ENCODE assay signal across 8 cellular contexts in genomic region chr5:68661237-68661636, GRCh38.
DNase-seq lines count a peak whose midpoint lies in the region; ATAC-seq and TF ChIP-seq lines count a peak whose summit lies in the region.

No MANE protein-coding gene starts in this region.

- ATAC-seq in heart left ventricle, result peak in 1 of 4 donors; percentile 20
- peak; percentile 58 for ATAC-seq in HG03103 (IDR thresholded peaks at IDR 0.05; ENCODE audit: low read depth, unreplicated experiment)
- peak; percentile 80 for ATAC-seq in mucosa of descending colon
- no peak for ATAC-seq in GM18873 (IDR thresholded peaks at IDR 0.05; ENCODE audit: low FRiP score, unreplicated experiment)

- no peak for DNase-seq in heart left ventricle
- no peak for DNase-seq in cardiac septum (ENCODE audit: low spot score)
- DNase-seq in astrocyte of the spinal cord (ENCODE audit: low read depth, low spot score), result no peak
- DNase-seq in mucosa of descending colon, result peak in 2 of 3 donors; percentile 58 to 60
- no peak for DNase-seq in ovary
- no peak for DNase-seq in NOMO-1 (lab: John Stamatoyannopoulos, UW; ENCODE audit: unreplicated experiment in 2 of 2)

- TF ChIP-seq EP300 in ovary (IDR thresholded peaks at IDR 0.05), result no peak

- intact Hi-C loops in heart left ventricle (cut with DNase I) (no loop called here), cardiac septum (cut with DNase I) (loop anchor here (5.0 kb wide), 1 partner anchor 374 kb away; no protein-coding TSS in a partner anchor), mucosa of descending colon (cut with DNase I, micrococcal nuclease) (no loop called here), ovary (cut with DNase I) (loop anchor here in 1 of 4 donors (5.0 kb wide), 1 partner anchor 1479 kb away; no protein-coding TSS in a partner anchor)

- H3K9me3 ChIP-seq in heart left ventricle (no peaks in the 10 kb centered on the region), mucosa of descending colon (no peaks in the 10 kb centered on the region), ovary (no peaks in the 10 kb centered on the region)

- WGBS in heart left ventricle, 4 donors, result 82 to 86% (median 84%) methylated on average over 2 of the region's 2 CpGs
- 86 to 95% (median 92%) methylated on average over 2 of the region's 2 CpGs for WGBS in ovary, 3 donors

- H3K36me3 ChIP-seq in heart left ventricle (no peaks in the 10 kb centered on the region), mucosa of descending colon (ENCODE audit: low read depth) (no peaks in the 10 kb centered on the region), ovary (no peaks in the 10 kb centered on the region)

- H3K27ac ChIP-seq in heart left ventricle (no peak overlapping the region), ovary (no peak overlapping the region)

- TF ChIP-seq CTCF in heart left ventricle (IDR thresholded peaks at IDR 0.05), result peak in 9 of 12 donors; percentile 7 to 43 (median 28)
- TF ChIP-seq CTCF in astrocyte of the spinal cord (IDR thresholded peaks at IDR 0.05; ENCODE audit: low read depth, low read length), result peak; percentile 41
- TF ChIP-seq CTCF in mucosa of descending colon (IDR thresholded peaks at IDR 0.05), result no peak
- no peak for TF ChIP-seq CTCF in ovary (IDR thresholded peaks at IDR 0.05)

- H3K4me1 ChIP-seq in heart left ventricle (no peaks in the 10 kb centered on the region), mucosa of descending colon (ENCODE audit: low read depth) (no peaks in the 10 kb centered on the region), ovary (ENCODE audit: insufficient read depth) (no peaks in the 10 kb centered on the region)

- in situ Hi-C loops in astrocyte of the spinal cord (cut with HindIII; ENCODE audit: low sequenced_read_pairs), result no loop called here

- TF ChIP-seq POLR2A in heart left ventricle (IDR thresholded peaks at IDR 0.05) (no peak), ovary (IDR thresholded peaks at IDR 0.05) (no peak)

- no peaks in the 10 kb centered on the region for H3K27me3 ChIP-seq in heart left ventricle
- H3K27me3 ChIP-seq in ovary, result no peaks in the 10 kb centered on the region

- H3K4me3 ChIP-seq in heart left ventricle, result no peak overlapping the region
- H3K4me3 ChIP-seq in astrocyte of the spinal cord (ENCODE audit: low read depth, low read length), result no peak overlapping the region
- no peak overlapping the region for H3K4me3 ChIP-seq in mucosa of descending colon
- no peak overlapping the region for H3K4me3 ChIP-seq in ovary

Comparison
In these comparisons a context has a peak if more than half of its experiments do, and no peak if none do; other contexts are left out.
1. DNase-seq: peak in mucosa of descending colon (2 of 3); none in heart left ventricle (0 of 5), cardiac septum (single experiment), astrocyte of the spinal cord (single experiment), ovary (0 of 5) and NOMO-1 (0 of 2).
2. CTCF ChIP-seq: peak in heart left ventricle (9 of 12) and astrocyte of the spinal cord (single experiment); none in mucosa of descending colon (single experiment) and ovary (0 of 3).